ENCODE assay signal across 16 cellular contexts in genomic region chr2:159380676-159381239, GRCh38.
DNase-seq lines count a peak whose midpoint lies in the region; ATAC-seq, FAIRE-seq and TF ChIP-seq lines count a peak whose summit lies in the region.
"Had no signal": no experiment of that assay in that cellular context is flagged by ENCODE, and none has a peak within 500 bp of the region (broad histone marks: within the 10 kb centered on the region; RNA-seq: fewer than 3 reads in every experiment).

No MANE protein-coding gene starts in this region.

- no peaks in the 10 kb centered on the region for H3K36me3 ChIP-seq in hepatocyte (replicated peaks; ENCODE audit: insufficient read depth, low read depth)
- H3K36me3 ChIP-seq in liver (ENCODE audit: control insufficient read depth in 4 of 4, insufficient read depth in 3 of 4, low read depth in 1 of 4, low read length in 3 of 4), result peaks cover 0 to 24% (median 9%) of the 10 kb centered on the region in 4 donors
- peaks cover 2% of the 10 kb centered on the region in 2 donors for H3K36me3 ChIP-seq in small intestine (ENCODE audit: control insufficient read depth in 2 of 2, insufficient read depth in 2 of 2, low read length in 2 of 2)
- H3K36me3 ChIP-seq: HAP-1 had no signal

- no peak for ATAC-seq in left ventricle myocardium superior

- no peaks in the 10 kb centered on the region for H3K9me2 ChIP-seq in hepatocyte (replicated peaks; ENCODE audit: insufficient read depth)

- no peak overlapping the region for H3K9ac ChIP-seq in liver (ENCODE audit: low read depth in 1 of 2, low read length in 2 of 2)

- no peaks in the 10 kb centered on the region for H3K27me3 ChIP-seq in hepatocyte
- no peaks in the 10 kb centered on the region for H3K27me3 ChIP-seq in liver (ENCODE audit: control insufficient read depth in 4 of 4, insufficient read depth in 4 of 4, low read length in 3 of 4)
- no peaks in the 10 kb centered on the region for H3K27me3 ChIP-seq in small intestine (ENCODE audit: control insufficient read depth in 2 of 2, insufficient read depth in 2 of 2, low read length in 2 of 2)

- H2AFZ ChIP-seq in hepatocyte, result no peak overlapping the region

- DNase-seq in GM18507 (ENCODE audit: extremely low spot score, insufficient read length, low read depth), result no peak
- peak; percentile 12 for DNase-seq in hepatocyte (ENCODE audit: low spot score)
- DNase-seq in small intestine, result peak; percentile 76
- no peak for DNase-seq in left ventricle myocardium superior
- no peak for DNase-seq in NCI-H2227 (lab: John Stamatoyannopoulos, UW; ENCODE audit: unreplicated experiment)
- no peak for DNase-seq in NCI-H1092 treated with DMSO at 0.1 percent for 48 hours (lab: John Stamatoyannopoulos, UW)
- DNase-seq: ACHN; CD4-positive, alpha-beta memory T cell; DMS153; IMR-90 had no signal

- no peak for TF ChIP-seq RAD21 in liver (IDR thresholded peaks at IDR 0.05)

- H3K9me3 ChIP-seq in hepatocyte (ENCODE audit: low read depth) (no peaks in the 10 kb centered on the region), liver (ENCODE audit: control insufficient read depth in 4 of 4, low read length in 3 of 4) (no peaks in the 10 kb centered on the region), small intestine (ENCODE audit: control insufficient read depth, low read depth) (no peaks in the 10 kb centered on the region)
- H3K9me3 ChIP-seq: HAP-1 had no signal

- no peaks in the 10 kb centered on the region for H4K20me1 ChIP-seq in hepatocyte (ENCODE audit: insufficient read depth, poor library complexity, severe bottlenecking)

- H3K4me1 ChIP-seq in hepatocyte (ENCODE audit: insufficient read depth), result peaks cover 14% of the 10 kb centered on the region
- H3K4me1 ChIP-seq in liver (ENCODE audit: control insufficient read depth in 4 of 4, insufficient read depth in 4 of 4, low read length in 3 of 4), result peaks cover 0 to 13% (median 0%) of the 10 kb centered on the region in 4 donors
- H3K4me1 ChIP-seq in small intestine (ENCODE audit: control insufficient read depth in 2 of 2, insufficient read depth in 1 of 2, low read depth in 1 of 2, low read length in 1 of 2), result peaks cover 0 to 3% of the 10 kb centered on the region in 2 donors
- H3K4me1 ChIP-seq: HAP-1 had no signal

- no peaks in the 10 kb centered on the region for H3K79me2 ChIP-seq in hepatocyte

- TF ChIP-seq CTCF in hepatocyte (IDR thresholded peaks at IDR 0.05; ENCODE audit: poor library complexity) (no peak), liver (IDR thresholded peaks at IDR 0.05; ENCODE audit: low read depth, low read length, missing input control) (no peak)

- H3K4me2 ChIP-seq in hepatocyte, result peak overlapping the region; percentile 60

- FAIRE-seq in GM18507 (lab: Jason Lieb, UNC), result peak; percentile 51
- no peak for FAIRE-seq in small intestine (lab: Jason Lieb, UNC)
- FAIRE-seq: D721Med, GM12892, H1 had no signal

- 95% methylated on average over 1 of the region's 1 CpG for WGBS in hepatocyte (ENCODE audit: low lambda C conversion rate, missing lambda C conversion rate)
- 58% methylated on average over 1 of the region's 1 CpG for WGBS in liver
- 17 to 74% (median 39%) methylated on average over 1 of the region's 1 CpG for WGBS in small intestine, 3 donors

- H3K4me3 ChIP-seq in hepatocyte (no peak overlapping the region), liver (ENCODE audit: low read depth in 1 of 3, low read length in 3 of 3) (no peak overlapping the region), small intestine (ENCODE audit: low read depth in 1 of 2, low read length in 2 of 2) (no peak overlapping the region)
- H3K4me3 ChIP-seq: HAP-1 had no signal

- intact Hi-C loops in left ventricle myocardium superior (cut with micrococcal nuclease), result no loop called here

- H3K27ac ChIP-seq in hepatocyte (peak overlapping the region; percentile 81), liver (ENCODE audit: low read depth in 1 of 2, low read length in 2 of 2) (no peak overlapping the region), small intestine (ENCODE audit: low read depth in 1 of 2, low read length in 1 of 2) (peak overlapping the region; percentile 29 to 33)
- H3K27ac ChIP-seq: C4-2B had no signal

TF ChIP-seq in liver, 16 proteins besides CTCF, POLR2A, EP300 and RAD21:
- TF ChIP-seq GABPA (IDR thresholded peaks at IDR 0.05 in 1 of 2, conservative IDR thresholded peaks at IDR 0.05 in 1 of 2) (no peak), EGR1 (IDR thresholded peaks at IDR 0.05; ENCODE audit: low read depth in 2 of 2) (no peak), HNF4A (conservative IDR thresholded peaks at IDR 0.05) (peak; percentile 54 to 68), RXRA (IDR thresholded peaks at IDR 0.05) (no peak)
TF ChIP-seq in liver: peak in this region for 1.

Comparison
In these comparisons a context has a peak if more than half of its experiments do, and no peak if none do; other contexts are left out.
1. DNase-seq: peak in hepatocyte (single experiment) and small intestine (single experiment); none in GM18507 (single experiment), left ventricle myocardium superior (single experiment), NCI-H2227 (single experiment) and NCI-H1092 treated with DMSO at 0.1 percent for 48 hours (single experiment).
2. H3K27ac ChIP-seq: peak in hepatocyte (single experiment) and small intestine (2 of 2); none in liver (0 of 2).